ENCODE assay signal across 1 cellular context in genomic region chr9:133242241-133242640, GRCh38.
TF ChIP-seq lines count a peak whose summit lies in the region.

No MANE protein-coding gene starts in this region.

TF ChIP-seq in SK-N-SH, 30 proteins besides CTCF, POLR2A, EP300 and RAD21 (continued from another document):
- TF ChIP-seq NRF1 (IDR thresholded peaks at IDR 0.05; ENCODE audit: low read depth, low read length), result no peak
- no peak for TF ChIP-seq YY1 (IDR thresholded peaks at IDR 0.05; ENCODE audit: low read depth)
- TF ChIP-seq JUND (IDR thresholded peaks at IDR 0.05), result no peak
- no peak for TF ChIP-seq ZBTB33 (IDR thresholded peaks at IDR 0.05; ENCODE audit: borderline replicate concordance, low read depth)
- TF ChIP-seq POLR2AphosphoS5 (IDR thresholded peaks at IDR 0.05; ENCODE audit: low read depth, low read length), result no peak
- TF ChIP-seq, protein P1, sequence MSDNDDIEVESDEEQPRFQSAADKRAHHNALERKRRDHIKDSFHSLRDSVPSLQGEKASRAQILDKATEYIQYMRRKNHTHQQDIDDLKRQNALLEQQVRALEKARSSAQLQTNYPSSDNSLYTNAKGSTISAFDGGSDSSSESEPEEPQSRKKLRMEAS (IDR thresholded peaks at IDR 0.05; ENCODE audit: low read depth), result no peak
